In genomic region chr14:102684276-102684663, GRCh38 we compare ENCODE assay signal across 31 cellular contexts.
A peak's percentile ranks its signal among the peaks of the same experiment; 100 is the strongest.
DNase-seq lines count a peak whose midpoint lies in the region; ATAC-seq, FAIRE-seq and TF ChIP-seq lines count a peak whose summit lies in the region.
"Had no signal": no experiment of that assay in that cellular context is flagged by ENCODE, and none has a peak within 500 bp of the region (broad histone marks: within the 10 kb centered on the region; RNA-seq: fewer than 3 reads in every experiment).

No MANE protein-coding gene starts in this region.

- H3K36me3 Mint-ChIP-seq in WTC11 = peaks cover 6% of the 10 kb centered on the region

- no peak overlapping the region for H3K4me3 Mint-ChIP-seq in WTC11
- H3K4me3 Mint-ChIP-seq: activated naive CD8-positive, alpha-beta T cell treated with anti-CD3 and anti-CD28 coated beads, Interleukin-2, amount 50 U/mL, for 24 hours; activated T-cell treated with anti-CD3 and anti-CD28 coated beads, Interleukin-2, amount 50 U/mL, for 72 hours; B cell; CD8-positive, alpha-beta T cell; dendritic cell treated with granulocyte-macrophage colony-stimulating factor and Interleukin-4, amounts not matched to agents 40 ng/mL and 50 ng/mL, for 4 days; neural progenitor cell; stimulated activated naive CD8-positive, alpha-beta T cell treated with anti-CD3 and anti-CD28 coated beads, Interleukin-15, amount 100 ng/mL, for 72 hours had no signal

- CTCF ChIA-PET in WTC11 (lab: Charles Lee) = interaction anchor here (1.3 kb wide), 1 partner anchor 90 kb away, joined by 5 read pairs; no protein-coding TSS in a partner anchor

- H3K27ac Mint-ChIP-seq in WTC11 = peak overlapping the region; percentile 81
- H3K27ac Mint-ChIP-seq: activated naive CD8-positive, alpha-beta T cell treated with anti-CD3 and anti-CD28 coated beads, Interleukin-2, amount 50 U/mL, for 24 hours; activated T-cell treated with anti-CD3 and anti-CD28 coated beads, Interleukin-2, amount 50 U/mL, for 72 hours; B cell; CD8-positive, alpha-beta T cell; dendritic cell treated with granulocyte-macrophage colony-stimulating factor and Interleukin-4, amounts not matched to agents 40 ng/mL and 50 ng/mL, for 4 days; neural progenitor cell had no signal

- no peaks in the 10 kb centered on the region for H3K27me3 Mint-ChIP-seq in WTC11 (ENCODE audit: low read depth)
- H3K27me3 Mint-ChIP-seq: activated naive CD8-positive, alpha-beta T cell treated with anti-CD3 and anti-CD28 coated beads, Interleukin-2, amount 50 U/mL, for 24 hours; B cell; dendritic cell treated with granulocyte-macrophage colony-stimulating factor and Interleukin-4, amounts not matched to agents 40 ng/mL and 50 ng/mL, for 4 days; stimulated activated naive CD8-positive, alpha-beta T cell treated with anti-CD3 and anti-CD28 coated beads, Interleukin-15, amount 100 ng/mL, for 72 hours had no signal

- H3K27ac ChIP-seq in pancreas = peak overlapping the region in 3 of 4 donors; percentile 1 to 56 (median 47)
- no peak overlapping the region for H3K27ac ChIP-seq in heart left ventricle
- H3K27ac ChIP-seq: heart right ventricle, neural progenitor cell, parathyroid adenoma, right atrium auricular region, vagina had no signal

- intact Hi-C loops in left colon (cut with DNase I, micrococcal nuclease) = no loop called here
- intact Hi-C loops in pancreas (cut with DNase I) = no loop called here
- intact Hi-C loops in heart left ventricle (cut with DNase I) = loop anchor here in 1 of 10 donors (10.0 kb wide), 1 partner anchor 159 kb away; no protein-coding TSS in a partner anchor

- FAIRE-seq in pancreas (lab: Jason Lieb, UNC) (peak; percentile 5), GM12891 (lab: Jason Lieb, UNC) (no peak)
- FAIRE-seq: astrocyte, GM12892 had no signal

- ATAC-seq in WTC11 (no peak), left colon (peak; percentile 65), pancreas (peak; percentile 40 to 83 (median 74)), heart left ventricle (no peak)
- ATAC-seq: activated naive CD8-positive, alpha-beta T cell treated with anti-CD3 and anti-CD28 coated beads, Interleukin-2, amount 50 U/mL, for 24 hours; activated T-cell treated with anti-CD3 and anti-CD28 coated beads, Interleukin-2, amount 50 U/mL, for 72 hours; CD8-positive, alpha-beta T cell; stimulated activated naive CD8-positive, alpha-beta T cell treated with anti-CD3 and anti-CD28 coated beads, Interleukin-15, amount 100 ng/mL, for 72 hours had no signal

- peaks cover 6% of the 10 kb centered on the region; the same call in 1 of the 2 replicates for H3K9me3 Mint-ChIP-seq in WTC11
- H3K9me3 Mint-ChIP-seq: activated naive CD8-positive, alpha-beta T cell treated with anti-CD3 and anti-CD28 coated beads, Interleukin-2, amount 50 U/mL, for 24 hours; activated T-cell treated with anti-CD3 and anti-CD28 coated beads, Interleukin-2, amount 50 U/mL, for 72 hours; CD8-positive, alpha-beta T cell; dendritic cell treated with granulocyte-macrophage colony-stimulating factor and Interleukin-4, amounts not matched to agents 40 ng/mL and 50 ng/mL, for 4 days; stimulated activated naive CD8-positive, alpha-beta T cell treated with anti-CD3 and anti-CD28 coated beads, Interleukin-15, amount 100 ng/mL, for 72 hours had no signal

- WGBS in pancreas, 2 donors = 7 to 18% methylated on average over 6 of the region's 6 CpGs
- WGBS in heart left ventricle, 4 donors = 91 to 97% (median 94%) methylated on average over 6 of the region's 6 CpGs

- TF ChIP-seq POLR2A in GM12891 (IDR thresholded peaks at IDR 0.05; ENCODE audit: low read depth, low read length) (no peak), heart left ventricle (IDR thresholded peaks at IDR 0.05) (no peak)

- peaks cover 10 to 19% (median 19%) of the 10 kb centered on the region in 3 donors for H3K4me1 ChIP-seq in pancreas
- peaks cover 0 to 12% (median 0%) of the 10 kb centered on the region in 12 donors for H3K4me1 ChIP-seq in heart left ventricle
- H3K4me1 ChIP-seq: neural progenitor cell, parathyroid adenoma, right atrium auricular region, vagina had no signal

- H3K4me3 ChIP-seq in pancreas (no peak overlapping the region), heart left ventricle (no peak overlapping the region)
- H3K4me3 ChIP-seq: heart right ventricle, neural progenitor cell, right atrium auricular region, vagina had no signal

- TF ChIP-seq CTCF in WTC11 (IDR thresholded peaks at IDR 0.05) (no peak), pancreas (IDR thresholded peaks at IDR 0.05) (no peak), heart left ventricle (IDR thresholded peaks at IDR 0.05) (no peak)

- H3K27me3 ChIP-seq in pancreas = no peaks in the 10 kb centered on the region
- H3K27me3 ChIP-seq in heart left ventricle = no peaks in the 10 kb centered on the region
- H3K27me3 ChIP-seq: heart right ventricle, neural progenitor cell, right atrium auricular region, vagina had no signal

- DNase-seq in DMS53 (lab: John Stamatoyannopoulos, UW) = peak; percentile 61
- DNase-seq in WTC11 (ENCODE audit: low spot score) = no peak
- DNase-seq in left colon = no peak
- no peak for DNase-seq in pancreas
- DNase-seq in GM12891 (ENCODE audit: insufficient read length, low spot score) = no peak
- DNase-seq in activated CD8-positive, alpha-beta memory T cell treated with anti-CD3 and anti-CD28 coated beads, Interleukin-2, amount 50 U/mL, for 48 hours = no peak
- DNase-seq in RKO (ENCODE audit: low spot score) = no peak
- no peak for DNase-seq in heart left ventricle
- DNase-seq: activated CD4-positive, alpha-beta T cell treated with anti-CD3 and anti-CD28 coated beads, Interleukin-2, amount 50 U/mL, for 48 hours; activated CD4-positive, CD25-positive, alpha-beta regulatory T cell treated with anti-CD3 and anti-CD28 coated beads, Interleukin-2, amount 50 U/mL, for 72 hours; activated naive CD8-positive, alpha-beta T cell treated with anti-CD3 and anti-CD28 coated beads, Interleukin-2, amount 50 U/mL, for 24 hours; activated T-cell treated with anti-CD3 and anti-CD28 coated beads, Interleukin-2, amount 50 U/mL, for 72 hours; CD8-positive, alpha-beta T cell; DMS153; foreskin melanocyte; heart right ventricle; Karpas-422; NCI-H1930; NCI-H524 treated with DMSO at 0.1 percent for 48 hours; OCI-M1; stimulated activated CD4-positive, alpha-beta T cell treated with anti-CD3 and anti-CD28 coated beads, Interleukin-2, amount 100 ng/mL, for 24 hours; stimulated activated CD8-positive, alpha-beta memory T cell treated with anti-CD3 and anti-CD28 coated beads, Interleukin-4, amount 100 ng/mL, for 48 hours; stimulated activated naive CD8-positive, alpha-beta T cell treated with anti-CD3 and anti-CD28 coated beads, Interleukin-15, amount 100 ng/mL, for 72 hours had no signal

- H3K4me1 Mint-ChIP-seq in WTC11 = peaks cover 30% of the 10 kb centered on the region
- H3K4me1 Mint-ChIP-seq: stimulated activated naive CD8-positive, alpha-beta T cell treated with anti-CD3 and anti-CD28 coated beads, Interleukin-15, amount 100 ng/mL, for 72 hours had no signal

- H3K9me3 ChIP-seq in pancreas (no peaks in the 10 kb centered on the region), heart left ventricle (no peaks in the 10 kb centered on the region)
- H3K9me3 ChIP-seq: heart right ventricle, right atrium auricular region, vagina had no signal

- H3K36me3 ChIP-seq in pancreas = no peaks in the 10 kb centered on the region
- peaks cover 0 to 22% (median 5%) of the 10 kb centered on the region in 9 donors for H3K36me3 ChIP-seq in heart left ventricle
- H3K36me3 ChIP-seq: neural progenitor cell, right atrium auricular region, vagina had no signal

- POLR2A ChIA-PET in WTC11 (lab: Charles Lee) = no interaction called here

TF ChIP-seq in WTC11, 78 proteins besides CTCF, POLR2A, EP300 and RAD21 (continues in another document):
- TF ChIP-seq, protein P1, sequence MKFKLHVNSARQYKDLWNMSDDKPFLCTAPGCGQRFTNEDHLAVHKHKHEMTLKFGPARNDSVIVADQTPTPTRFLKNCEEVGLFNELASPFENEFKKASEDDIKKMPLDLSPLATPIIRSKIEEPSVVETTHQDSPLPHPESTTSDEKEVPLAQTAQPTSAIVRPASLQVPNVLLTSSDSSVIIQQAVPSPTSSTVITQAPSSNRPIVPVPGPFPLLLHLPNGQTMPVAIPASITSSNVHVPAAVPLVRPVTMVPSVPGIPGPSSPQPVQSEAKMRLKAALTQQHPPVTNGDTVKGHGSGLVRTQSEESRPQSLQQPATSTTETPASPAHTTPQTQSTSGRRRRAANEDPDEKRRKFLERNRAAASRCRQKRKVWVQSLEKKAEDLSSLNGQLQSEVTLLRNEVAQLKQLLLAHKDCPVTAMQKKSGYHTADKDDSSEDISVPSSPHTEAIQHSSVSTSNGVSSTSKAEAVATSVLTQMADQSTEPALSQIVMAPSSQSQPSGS (CRISPR knock-in tag; IDR thresholded peaks at IDR 0.05; ENCODE audit: borderline replicate concordance, low read depth) = no peak
- TF ChIP-seq CREB1 (CRISPR knock-in tag; IDR thresholded peaks at IDR 0.05) = no peak
- no peak for TF ChIP-seq PRRX2 (CRISPR knock-in tag; IDR thresholded peaks at IDR 0.05)
- no peak for TF ChIP-seq ZNF138 (CRISPR knock-in tag; conservative IDR thresholded peaks at IDR 0.05)
- TF ChIP-seq NFATC4 (CRISPR knock-in tag; IDR thresholded peaks at IDR 0.05) = no peak

TF ChIP-seq in GM12891, 5 proteins besides CTCF, POLR2A, EP300 and RAD21:
- TF ChIP-seq TAF1 (IDR thresholded peaks at IDR 0.05; ENCODE audit: low read depth, low read length) (no peak), POU2F2 (IDR thresholded peaks at IDR 0.05; ENCODE audit: low read depth, low read length) (no peak), POLR2AphosphoS5 (IDR thresholded peaks at IDR 0.05; ENCODE audit: low read depth, low read length) (no peak), PAX5 (IDR thresholded peaks at IDR 0.05; ENCODE audit: insufficient read depth, low read length, severe bottlenecking) (no peak), SPI1 (IDR thresholded peaks at IDR 0.05; ENCODE audit: low read depth, low read length) (no peak)

Comparison
In these comparisons a context has a peak if more than half of its experiments do, and no peak if none do; other contexts are left out.
1. ATAC-seq: peak in left colon (single experiment) and pancreas (4 of 4); none in WTC11 (single experiment) and heart left ventricle (0 of 4).
2. H3K27ac ChIP-seq: peak in pancreas (3 of 4); none in heart left ventricle (0 of 12).